In genomic region chr19:37979547-37980082, GRCh38 we compare ENCODE assay signal across 2 cellular contexts.
TF ChIP-seq lines count a peak whose summit lies in the region.

No MANE protein-coding gene starts in this region.

TF ChIP-seq in HEK293, 187 proteins besides CTCF, POLR2A, EP300 and RAD21 (continued from another document and continues in another):
- TF ChIP-seq ZNF140 (tag by site-specific recombination; IDR thresholded peaks at IDR 0.05) (no peak), ZNF18 (tag by site-specific recombination; IDR thresholded peaks at IDR 0.05) (peak; percentile 66; the same call in 1 of the 2 replicates), ZNF354C (tag by site-specific recombination; IDR thresholded peaks at IDR 0.05; ENCODE audit: borderline replicate concordance, low read depth) (no peak), ZNF623 (tag by site-specific recombination; IDR thresholded peaks at IDR 0.05) (no peak), ZNF610 (tag by site-specific recombination; IDR thresholded peaks at IDR 0.05; ENCODE audit: borderline replicate concordance) (no peak), ZNF324 (tag by site-specific recombination; IDR thresholded peaks at IDR 0.05) (no peak), FEZF1 (tag by site-specific recombination; IDR thresholded peaks at IDR 0.05) (no peak), ZNF707 (tag by site-specific recombination; IDR thresholded peaks at IDR 0.05) (no peak), ZNF133 (tag by site-specific recombination; IDR thresholded peaks at IDR 0.05) (peak; percentile 33; the same call in 1 of the 2 replicates), ZNF843 (tag by site-specific recombination; IDR thresholded peaks at IDR 0.05) (no peak), WT1 (tag by site-specific recombination; IDR thresholded peaks at IDR 0.05) (no peak), BCL11A (tag by site-specific recombination; IDR thresholded peaks at IDR 0.05; ENCODE audit: low read depth) (no peak), ZNF2 (tag by site-specific recombination; IDR thresholded peaks at IDR 0.05) (no peak), SP3 (tag by site-specific recombination; IDR thresholded peaks at IDR 0.05) (no peak), ZNF214 (tag by site-specific recombination; IDR thresholded peaks at IDR 0.05; ENCODE audit: borderline replicate concordance) (no peak)
- TF ChIP-seq, protein P1, sequence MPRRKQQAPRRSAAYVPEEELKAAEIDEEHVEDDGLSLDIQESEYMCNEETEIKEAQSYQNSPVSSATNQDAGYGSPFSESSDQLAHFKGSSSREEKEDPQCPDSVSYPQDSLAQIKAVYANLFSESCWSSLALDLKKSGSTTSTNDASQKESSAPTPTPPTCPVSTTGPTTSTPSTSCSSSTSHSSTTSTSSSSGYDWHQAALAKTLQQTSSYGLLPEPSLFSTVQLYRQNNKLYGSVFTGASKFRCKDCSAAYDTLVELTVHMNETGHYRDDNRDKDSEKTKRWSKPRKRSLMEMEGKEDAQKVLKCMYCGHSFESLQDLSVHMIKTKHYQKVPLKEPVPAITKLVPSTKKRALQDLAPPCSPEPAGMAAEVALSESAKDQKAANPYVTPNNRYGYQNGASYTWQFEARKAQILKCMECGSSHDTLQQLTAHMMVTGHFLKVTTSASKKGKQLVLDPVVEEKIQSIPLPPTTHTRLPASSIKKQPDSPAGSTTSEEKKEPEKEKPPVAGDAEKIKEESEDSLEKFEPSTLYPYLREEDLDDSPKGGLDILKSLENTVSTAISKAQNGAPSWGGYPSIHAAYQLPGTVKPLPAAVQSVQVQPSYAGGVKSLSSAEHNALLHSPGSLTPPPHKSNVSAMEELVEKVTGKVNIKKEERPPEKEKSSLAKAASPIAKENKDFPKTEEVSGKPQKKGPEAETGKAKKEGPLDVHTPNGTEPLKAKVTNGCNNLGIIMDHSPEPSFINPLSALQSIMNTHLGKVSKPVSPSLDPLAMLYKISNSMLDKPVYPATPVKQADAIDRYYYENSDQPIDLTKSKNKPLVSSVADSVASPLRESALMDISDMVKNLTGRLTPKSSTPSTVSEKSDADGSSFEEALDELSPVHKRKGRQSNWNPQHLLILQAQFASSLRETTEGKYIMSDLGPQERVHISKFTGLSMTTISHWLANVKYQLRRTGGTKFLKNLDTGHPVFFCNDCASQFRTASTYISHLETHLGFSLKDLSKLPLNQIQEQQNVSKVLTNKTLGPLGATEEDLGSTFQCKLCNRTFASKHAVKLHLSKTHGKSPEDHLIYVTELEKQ (tag by site-specific recombination; IDR thresholded peaks at IDR 0.05; ENCODE audit: borderline replicate concordance), result no peak
- TF ChIP-seq, protein P2, sequence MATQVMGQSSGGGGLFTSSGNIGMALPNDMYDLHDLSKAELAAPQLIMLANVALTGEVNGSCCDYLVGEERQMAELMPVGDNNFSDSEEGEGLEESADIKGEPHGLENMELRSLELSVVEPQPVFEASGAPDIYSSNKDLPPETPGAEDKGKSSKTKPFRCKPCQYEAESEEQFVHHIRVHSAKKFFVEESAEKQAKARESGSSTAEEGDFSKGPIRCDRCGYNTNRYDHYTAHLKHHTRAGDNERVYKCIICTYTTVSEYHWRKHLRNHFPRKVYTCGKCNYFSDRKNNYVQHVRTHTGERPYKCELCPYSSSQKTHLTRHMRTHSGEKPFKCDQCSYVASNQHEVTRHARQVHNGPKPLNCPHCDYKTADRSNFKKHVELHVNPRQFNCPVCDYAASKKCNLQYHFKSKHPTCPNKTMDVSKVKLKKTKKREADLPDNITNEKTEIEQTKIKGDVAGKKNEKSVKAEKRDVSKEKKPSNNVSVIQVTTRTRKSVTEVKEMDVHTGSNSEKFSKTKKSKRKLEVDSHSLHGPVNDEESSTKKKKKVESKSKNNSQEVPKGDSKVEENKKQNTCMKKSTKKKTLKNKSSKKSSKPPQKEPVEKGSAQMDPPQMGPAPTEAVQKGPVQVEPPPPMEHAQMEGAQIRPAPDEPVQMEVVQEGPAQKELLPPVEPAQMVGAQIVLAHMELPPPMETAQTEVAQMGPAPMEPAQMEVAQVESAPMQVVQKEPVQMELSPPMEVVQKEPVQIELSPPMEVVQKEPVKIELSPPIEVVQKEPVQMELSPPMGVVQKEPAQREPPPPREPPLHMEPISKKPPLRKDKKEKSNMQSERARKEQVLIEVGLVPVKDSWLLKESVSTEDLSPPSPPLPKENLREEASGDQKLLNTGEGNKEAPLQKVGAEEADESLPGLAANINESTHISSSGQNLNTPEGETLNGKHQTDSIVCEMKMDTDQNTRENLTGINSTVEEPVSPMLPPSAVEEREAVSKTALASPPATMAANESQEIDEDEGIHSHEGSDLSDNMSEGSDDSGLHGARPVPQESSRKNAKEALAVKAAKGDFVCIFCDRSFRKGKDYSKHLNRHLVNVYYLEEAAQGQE (tag by site-specific recombination; IDR thresholded peaks at IDR 0.05), result no peak
- TF ChIP-seq, protein P3, sequence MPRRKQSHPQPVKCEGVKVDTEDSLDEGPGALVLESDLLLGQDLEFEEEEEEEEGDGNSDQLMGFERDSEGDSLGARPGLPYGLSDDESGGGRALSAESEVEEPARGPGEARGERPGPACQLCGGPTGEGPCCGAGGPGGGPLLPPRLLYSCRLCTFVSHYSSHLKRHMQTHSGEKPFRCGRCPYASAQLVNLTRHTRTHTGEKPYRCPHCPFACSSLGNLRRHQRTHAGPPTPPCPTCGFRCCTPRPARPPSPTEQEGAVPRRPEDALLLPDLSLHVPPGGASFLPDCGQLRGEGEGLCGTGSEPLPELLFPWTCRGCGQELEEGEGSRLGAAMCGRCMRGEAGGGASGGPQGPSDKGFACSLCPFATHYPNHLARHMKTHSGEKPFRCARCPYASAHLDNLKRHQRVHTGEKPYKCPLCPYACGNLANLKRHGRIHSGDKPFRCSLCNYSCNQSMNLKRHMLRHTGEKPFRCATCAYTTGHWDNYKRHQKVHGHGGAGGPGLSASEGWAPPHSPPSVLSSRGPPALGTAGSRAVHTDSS (tag by site-specific recombination; IDR thresholded peaks at IDR 0.05), result no peak

TF ChIP-seq in HepG2, 621 proteins besides CTCF, POLR2A, EP300 and RAD21 (continued from another document and continues in another):
- TF ChIP-seq ZNF691 (CRISPR knock-in tag; IDR thresholded peaks at IDR 0.05; ENCODE audit: borderline replicate concordance, low read depth) (no peak; the same call in 1 of the 2 replicates), ZNF205 (CRISPR knock-in tag; IDR thresholded peaks at IDR 0.05) (peak; percentile 76; the same call in 1 of the 2 replicates), TFDP1 (CRISPR knock-in tag; IDR thresholded peaks at IDR 0.05; ENCODE audit: borderline replicate concordance) (peak; percentile 41; the same call in 1 of the 2 replicates), ZNF33B (CRISPR knock-in tag; IDR thresholded peaks at IDR 0.05) (peak; percentile 58; the same call in 1 of the 2 replicates), NFKB2 (CRISPR knock-in tag; IDR thresholded peaks at IDR 0.05; ENCODE audit: borderline replicate concordance) (peak; percentile 54; the same call in 1 of the 2 replicates), JUND (CRISPR knock-in tag; IDR thresholded peaks at IDR 0.05) (0 out of 2 replicates have a peak, but pooled peaks have one; percentile 35), BHLHE40 (IDR thresholded peaks at IDR 0.05; ENCODE audit: low read length) (no peak), TBL1XR1 (IDR thresholded peaks at IDR 0.05; ENCODE audit: borderline replicate concordance, low read length, partially characterized antibody) (no peak), SALL1 (CRISPR knock-in tag; IDR thresholded peaks at IDR 0.05) (peak; percentile 55), ZNF7 (CRISPR knock-in tag; IDR thresholded peaks at IDR 0.05) (no peak), ZNF331 (CRISPR knock-in tag; IDR thresholded peaks at IDR 0.05) (no peak), GABPB1 (CRISPR knock-in tag; IDR thresholded peaks at IDR 0.05) (peak; percentile 47; the same call in 1 of the 2 replicates), FOXC1 (CRISPR knock-in tag; IDR thresholded peaks at IDR 0.05; ENCODE audit: borderline replicate concordance) (no peak), ZNF317 (CRISPR knock-in tag; IDR thresholded peaks at IDR 0.05) (no peak), POLR2AphosphoS2 (IDR thresholded peaks at IDR 0.05; ENCODE audit: low read depth, low read length) (no peak), ZFAT (CRISPR knock-in tag; conservative IDR thresholded peaks at IDR 0.05) (no peak), SOX6 (IDR thresholded peaks at IDR 0.05) (no peak), SOX6 (CRISPR knock-in tag; IDR thresholded peaks at IDR 0.05) (peak; percentile 57; the same call in 1 of the 2 replicates), RARG (CRISPR knock-in tag; IDR thresholded peaks at IDR 0.05; ENCODE audit: low read depth) (no peak), ZNF335 (CRISPR knock-in tag; IDR thresholded peaks at IDR 0.05) (no peak), GRHL1 (CRISPR knock-in tag; conservative IDR thresholded peaks at IDR 0.05) (no peak), SOX5 (CRISPR knock-in tag; IDR thresholded peaks at IDR 0.05; ENCODE audit: borderline replicate concordance) (no peak), THAP11 (CRISPR knock-in tag; IDR thresholded peaks at IDR 0.05) (peak; percentile 23; the same call in 1 of the 2 replicates), RAD51 (IDR thresholded peaks at IDR 0.05; ENCODE audit: borderline replicate concordance) (no peak), PAXIP1 (CRISPR knock-in tag; conservative IDR thresholded peaks at IDR 0.05) (peak; percentile 62), ZNF558 (CRISPR knock-in tag; IDR thresholded peaks at IDR 0.05; ENCODE audit: borderline replicate concordance) (no peak), ZFX (CRISPR knock-in tag; IDR thresholded peaks at IDR 0.05; ENCODE audit: low read depth) (peak; percentile 82)
- TF ChIP-seq, protein P4, sequence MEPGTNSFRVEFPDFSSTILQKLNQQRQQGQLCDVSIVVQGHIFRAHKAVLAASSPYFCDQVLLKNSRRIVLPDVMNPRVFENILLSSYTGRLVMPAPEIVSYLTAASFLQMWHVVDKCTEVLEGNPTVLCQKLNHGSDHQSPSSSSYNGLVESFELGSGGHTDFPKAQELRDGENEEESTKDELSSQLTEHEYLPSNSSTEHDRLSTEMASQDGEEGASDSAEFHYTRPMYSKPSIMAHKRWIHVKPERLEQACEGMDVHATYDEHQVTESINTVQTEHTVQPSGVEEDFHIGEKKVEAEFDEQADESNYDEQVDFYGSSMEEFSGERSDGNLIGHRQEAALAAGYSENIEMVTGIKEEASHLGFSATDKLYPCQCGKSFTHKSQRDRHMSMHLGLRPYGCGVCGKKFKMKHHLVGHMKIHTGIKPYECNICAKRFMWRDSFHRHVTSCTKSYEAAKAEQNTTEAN (CRISPR knock-in tag; conservative IDR thresholded peaks at IDR 0.05), result 0 out of 2 replicates have a peak, but pooled peaks have one; percentile 35
- TF ChIP-seq, protein P5, sequence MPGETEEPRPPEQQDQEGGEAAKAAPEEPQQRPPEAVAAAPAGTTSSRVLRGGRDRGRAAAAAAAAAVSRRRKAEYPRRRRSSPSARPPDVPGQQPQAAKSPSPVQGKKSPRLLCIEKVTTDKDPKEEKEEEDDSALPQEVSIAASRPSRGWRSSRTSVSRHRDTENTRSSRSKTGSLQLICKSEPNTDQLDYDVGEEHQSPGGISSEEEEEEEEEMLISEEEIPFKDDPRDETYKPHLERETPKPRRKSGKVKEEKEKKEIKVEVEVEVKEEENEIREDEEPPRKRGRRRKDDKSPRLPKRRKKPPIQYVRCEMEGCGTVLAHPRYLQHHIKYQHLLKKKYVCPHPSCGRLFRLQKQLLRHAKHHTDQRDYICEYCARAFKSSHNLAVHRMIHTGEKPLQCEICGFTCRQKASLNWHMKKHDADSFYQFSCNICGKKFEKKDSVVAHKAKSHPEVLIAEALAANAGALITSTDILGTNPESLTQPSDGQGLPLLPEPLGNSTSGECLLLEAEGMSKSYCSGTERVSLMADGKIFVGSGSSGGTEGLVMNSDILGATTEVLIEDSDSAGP (CRISPR knock-in tag; IDR thresholded peaks at IDR 0.05; ENCODE audit: borderline replicate concordance), result peak; percentile 28; the same call in 1 of the 2 replicates
